ENCODE assay signal across 1 cellular context in the genomic region with DNA sequence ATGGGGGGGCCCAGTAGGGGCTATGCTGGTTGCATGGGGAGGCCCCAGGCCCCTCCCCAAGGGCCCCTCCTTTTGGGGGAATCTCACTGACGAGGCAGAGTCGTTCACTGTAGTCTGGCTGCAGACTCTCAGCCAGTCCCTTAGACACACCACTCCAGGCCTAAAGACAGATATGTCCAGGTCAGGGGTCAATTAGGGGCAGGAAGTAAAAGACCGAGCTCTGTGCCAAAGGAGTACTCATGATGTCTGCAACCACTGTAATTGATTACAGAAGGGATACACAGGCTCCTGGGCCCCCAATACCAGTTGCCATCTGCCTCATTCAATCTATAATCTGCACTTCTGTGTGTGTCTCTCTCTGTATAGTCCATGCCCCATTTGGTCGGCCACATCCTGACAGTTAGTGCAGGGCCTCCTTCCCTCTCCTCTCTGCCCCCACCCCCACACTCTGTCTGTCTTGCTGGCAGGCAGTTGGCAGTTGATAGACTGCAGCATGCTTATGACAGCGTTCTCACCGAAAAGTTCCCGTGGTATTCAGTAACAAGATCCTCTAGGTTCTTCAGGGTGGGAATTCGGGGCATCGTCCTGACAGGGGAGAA.
TF ChIP-seq lines count a peak whose summit lies in the region.

No MANE protein-coding gene starts in this region.

TF ChIP-seq in GM23338, 12 proteins besides CTCF, POLR2A, EP300 and RAD21 (continued from another document):
- TF ChIP-seq, protein P1, sequence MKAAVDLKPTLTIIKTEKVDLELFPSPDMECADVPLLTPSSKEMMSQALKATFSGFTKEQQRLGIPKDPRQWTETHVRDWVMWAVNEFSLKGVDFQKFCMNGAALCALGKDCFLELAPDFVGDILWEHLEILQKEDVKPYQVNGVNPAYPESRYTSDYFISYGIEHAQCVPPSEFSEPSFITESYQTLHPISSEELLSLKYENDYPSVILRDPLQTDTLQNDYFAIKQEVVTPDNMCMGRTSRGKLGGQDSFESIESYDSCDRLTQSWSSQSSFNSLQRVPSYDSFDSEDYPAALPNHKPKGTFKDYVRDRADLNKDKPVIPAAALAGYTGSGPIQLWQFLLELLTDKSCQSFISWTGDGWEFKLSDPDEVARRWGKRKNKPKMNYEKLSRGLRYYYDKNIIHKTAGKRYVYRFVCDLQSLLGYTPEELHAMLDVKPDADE (IDR thresholded peaks at IDR 0.05) = no peak
- TF ChIP-seq, protein P2, sequence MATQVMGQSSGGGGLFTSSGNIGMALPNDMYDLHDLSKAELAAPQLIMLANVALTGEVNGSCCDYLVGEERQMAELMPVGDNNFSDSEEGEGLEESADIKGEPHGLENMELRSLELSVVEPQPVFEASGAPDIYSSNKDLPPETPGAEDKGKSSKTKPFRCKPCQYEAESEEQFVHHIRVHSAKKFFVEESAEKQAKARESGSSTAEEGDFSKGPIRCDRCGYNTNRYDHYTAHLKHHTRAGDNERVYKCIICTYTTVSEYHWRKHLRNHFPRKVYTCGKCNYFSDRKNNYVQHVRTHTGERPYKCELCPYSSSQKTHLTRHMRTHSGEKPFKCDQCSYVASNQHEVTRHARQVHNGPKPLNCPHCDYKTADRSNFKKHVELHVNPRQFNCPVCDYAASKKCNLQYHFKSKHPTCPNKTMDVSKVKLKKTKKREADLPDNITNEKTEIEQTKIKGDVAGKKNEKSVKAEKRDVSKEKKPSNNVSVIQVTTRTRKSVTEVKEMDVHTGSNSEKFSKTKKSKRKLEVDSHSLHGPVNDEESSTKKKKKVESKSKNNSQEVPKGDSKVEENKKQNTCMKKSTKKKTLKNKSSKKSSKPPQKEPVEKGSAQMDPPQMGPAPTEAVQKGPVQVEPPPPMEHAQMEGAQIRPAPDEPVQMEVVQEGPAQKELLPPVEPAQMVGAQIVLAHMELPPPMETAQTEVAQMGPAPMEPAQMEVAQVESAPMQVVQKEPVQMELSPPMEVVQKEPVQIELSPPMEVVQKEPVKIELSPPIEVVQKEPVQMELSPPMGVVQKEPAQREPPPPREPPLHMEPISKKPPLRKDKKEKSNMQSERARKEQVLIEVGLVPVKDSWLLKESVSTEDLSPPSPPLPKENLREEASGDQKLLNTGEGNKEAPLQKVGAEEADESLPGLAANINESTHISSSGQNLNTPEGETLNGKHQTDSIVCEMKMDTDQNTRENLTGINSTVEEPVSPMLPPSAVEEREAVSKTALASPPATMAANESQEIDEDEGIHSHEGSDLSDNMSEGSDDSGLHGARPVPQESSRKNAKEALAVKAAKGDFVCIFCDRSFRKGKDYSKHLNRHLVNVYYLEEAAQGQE (IDR thresholded peaks at IDR 0.05; ENCODE audit: unreplicated experiment) = no peak
- no peak for TF ChIP-seq STAT1 (IDR thresholded peaks at IDR 0.05; ENCODE audit: unreplicated experiment)
- TF ChIP-seq, protein P3, sequence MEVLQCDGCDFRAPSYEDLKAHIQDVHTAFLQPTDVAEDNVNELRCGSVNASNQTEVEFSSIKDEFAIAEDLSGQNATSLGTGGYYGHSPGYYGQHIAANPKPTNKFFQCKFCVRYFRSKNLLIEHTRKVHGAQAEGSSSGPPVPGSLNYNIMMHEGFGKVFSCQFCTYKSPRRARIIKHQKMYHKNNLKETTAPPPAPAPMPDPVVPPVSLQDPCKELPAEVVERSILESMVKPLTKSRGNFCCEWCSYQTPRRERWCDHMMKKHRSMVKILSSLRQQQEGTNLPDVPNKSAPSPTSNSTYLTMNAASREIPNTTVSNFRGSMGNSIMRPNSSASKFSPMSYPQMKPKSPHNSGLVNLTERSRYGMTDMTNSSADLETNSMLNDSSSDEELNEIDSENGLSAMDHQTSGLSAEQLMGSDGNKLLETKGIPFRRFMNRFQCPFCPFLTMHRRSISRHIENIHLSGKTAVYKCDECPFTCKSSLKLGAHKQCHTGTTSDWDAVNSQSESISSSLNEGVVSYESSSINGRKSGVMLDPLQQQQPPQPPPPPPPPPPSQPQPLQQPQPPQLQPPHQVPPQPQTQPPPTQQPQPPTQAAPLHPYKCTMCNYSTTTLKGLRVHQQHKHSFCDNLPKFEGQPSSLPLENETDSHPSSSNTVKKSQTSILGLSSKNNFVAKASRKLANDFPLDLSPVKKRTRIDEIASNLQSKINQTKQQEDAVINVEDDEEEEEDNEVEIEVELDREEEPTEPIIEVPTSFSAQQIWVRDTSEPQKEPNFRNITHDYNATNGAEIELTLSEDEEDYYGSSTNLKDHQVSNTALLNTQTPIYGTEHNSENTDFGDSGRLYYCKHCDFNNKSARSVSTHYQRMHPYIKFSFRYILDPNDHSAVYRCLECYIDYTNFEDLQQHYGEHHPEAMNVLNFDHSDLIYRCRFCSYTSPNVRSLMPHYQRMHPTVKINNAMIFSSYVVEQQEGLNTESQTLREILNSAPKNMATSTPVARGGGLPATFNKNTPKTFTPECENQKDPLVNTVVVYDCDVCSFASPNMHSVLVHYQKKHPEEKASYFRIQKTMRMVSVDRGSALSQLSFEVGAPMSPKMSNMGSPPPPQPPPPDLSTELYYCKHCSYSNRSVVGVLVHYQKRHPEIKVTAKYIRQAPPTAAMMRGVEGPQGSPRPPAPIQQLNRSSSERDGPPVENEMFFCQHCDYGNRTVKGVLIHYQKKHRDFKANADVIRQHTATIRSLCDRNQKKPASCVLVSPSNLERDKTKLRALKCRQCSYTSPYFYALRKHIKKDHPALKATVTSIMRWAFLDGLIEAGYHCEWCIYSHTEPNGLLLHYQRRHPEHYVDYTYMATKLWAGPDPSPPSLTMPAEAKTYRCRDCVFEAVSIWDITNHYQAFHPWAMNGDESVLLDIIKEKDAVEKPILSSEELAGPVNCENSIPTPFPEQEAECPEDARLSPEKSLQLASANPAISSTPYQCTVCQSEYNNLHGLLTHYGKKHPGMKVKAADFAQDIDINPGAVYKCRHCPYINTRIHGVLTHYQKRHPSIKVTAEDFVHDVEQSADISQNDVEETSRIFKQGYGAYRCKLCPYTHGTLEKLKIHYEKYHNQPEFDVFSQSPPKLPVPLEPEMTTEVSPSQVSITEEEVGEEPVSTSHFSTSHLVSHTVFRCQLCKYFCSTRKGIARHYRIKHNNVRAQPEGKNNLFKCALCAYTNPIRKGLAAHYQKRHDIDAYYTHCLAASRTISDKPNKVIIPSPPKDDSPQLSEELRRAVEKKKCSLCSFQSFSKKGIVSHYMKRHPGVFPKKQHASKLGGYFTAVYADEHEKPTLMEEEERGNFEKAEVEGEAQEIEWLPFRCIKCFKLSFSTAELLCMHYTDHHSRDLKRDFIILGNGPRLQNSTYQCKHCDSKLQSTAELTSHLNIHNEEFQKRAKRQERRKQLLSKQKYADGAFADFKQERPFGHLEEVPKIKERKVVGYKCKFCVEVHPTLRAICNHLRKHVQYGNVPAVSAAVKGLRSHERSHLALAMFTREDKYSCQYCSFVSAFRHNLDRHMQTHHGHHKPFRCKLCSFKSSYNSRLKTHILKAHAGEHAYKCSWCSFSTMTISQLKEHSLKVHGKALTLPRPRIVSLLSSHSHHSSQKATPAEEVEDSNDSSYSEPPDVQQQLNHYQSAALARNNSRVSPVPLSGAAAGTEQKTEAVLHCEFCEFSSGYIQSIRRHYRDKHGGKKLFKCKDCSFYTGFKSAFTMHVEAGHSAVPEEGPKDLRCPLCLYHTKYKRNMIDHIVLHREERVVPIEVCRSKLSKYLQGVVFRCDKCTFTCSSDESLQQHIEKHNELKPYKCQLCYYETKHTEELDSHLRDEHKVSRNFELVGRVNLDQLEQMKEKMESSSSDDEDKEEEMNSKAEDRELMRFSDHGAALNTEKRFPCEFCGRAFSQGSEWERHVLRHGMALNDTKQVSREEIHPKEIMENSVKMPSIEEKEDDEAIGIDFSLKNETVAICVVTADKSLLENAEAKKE (CRISPR knock-in tag; IDR thresholded peaks at IDR 0.05) = no peak
- TF ChIP-seq CREB1 (CRISPR knock-in tag; IDR thresholded peaks at IDR 0.05; ENCODE audit: low read depth) = no peak
- no peak for TF ChIP-seq EZH2 (IDR thresholded peaks at IDR 0.05; ENCODE audit: low read depth, unreplicated experiment)
- TF ChIP-seq ZNF114 (CRISPR knock-in tag; IDR thresholded peaks at IDR 0.05) = no peak
- TF ChIP-seq EZH2phosphoT487 (IDR thresholded peaks at IDR 0.05; ENCODE audit: unreplicated experiment) = no peak
- no peak for TF ChIP-seq ZNF331 (CRISPR knock-in tag; IDR thresholded peaks at IDR 0.05; ENCODE audit: low read depth)
TF ChIP-seq in GM23338: peak in this region for 0.
